ENCODE assay signal across 8 cellular contexts in the genomic region with DNA sequence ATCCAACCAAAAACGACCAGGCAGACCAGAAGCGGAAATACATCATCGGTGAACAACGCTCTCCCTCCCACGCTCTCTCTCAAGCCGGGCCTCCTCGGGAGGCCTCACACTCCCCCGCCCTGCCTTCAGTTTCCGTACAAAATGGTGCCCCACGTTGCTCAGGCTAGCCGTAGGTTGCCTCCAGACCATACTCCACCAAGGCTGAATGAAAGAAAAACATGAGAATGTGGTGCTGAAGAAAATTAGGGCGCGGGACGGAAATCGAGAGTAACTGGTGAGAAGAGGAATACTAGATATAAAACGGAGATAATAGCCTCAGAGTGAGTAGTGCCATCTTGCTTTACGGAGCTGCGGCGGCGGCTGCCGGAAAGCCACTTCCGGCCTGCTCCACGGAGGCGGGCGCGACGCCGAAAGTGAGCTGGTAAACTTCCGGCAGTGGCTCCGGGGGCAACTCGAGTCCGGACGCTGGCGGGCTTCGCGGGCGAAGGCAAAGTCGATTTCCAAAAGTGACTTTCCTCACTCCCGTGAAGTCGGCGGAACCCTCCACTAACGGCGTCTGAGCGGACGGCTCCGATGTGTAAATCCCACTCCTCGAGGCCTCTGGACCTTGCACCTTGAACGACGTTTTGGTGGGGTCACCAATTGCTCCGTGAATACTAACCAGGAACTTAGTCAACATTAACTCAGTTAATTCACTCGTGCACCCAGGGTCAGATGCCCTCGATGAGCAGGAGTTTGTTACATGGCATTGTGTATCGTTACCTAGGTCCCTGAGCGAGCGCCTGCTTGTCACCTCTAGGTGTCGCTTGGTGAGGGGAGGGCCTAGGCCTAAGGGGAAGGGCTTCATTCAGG. TPM values are rescaled to one million over a fixed set of nuclear protein-coding genes. Genes with fewer than 3 reads are reported as not detected.
A peak's percentile ranks its signal among the peaks of the same experiment; 100 is the strongest.
DNase-seq lines count a peak whose midpoint lies in the region; ATAC-seq, FAIRE-seq and TF ChIP-seq lines count a peak whose summit lies in the region.

A gene (minus strand): TSS at position 7 of the 852 bp plus-strand sequence. CDS start 980 bp downstream, outside the sequence.

- H3K4me1 Mint-ChIP-seq in activated T-helper 2 cell treated with anti-CD3 and anti-CD28 coated beads, Interferon-gamma antibody, Interleukin-2, Interleukin-4, amounts not matched to agents 10 μg/mL and 5 μg/mL and 100 μg/mL, durations not matched to agents 14 hours and 24 hours and 36 hours (ENCODE audit: low read depth) = peaks cover 37% of the 10 kb centered on the region
- H3K4me1 Mint-ChIP-seq in nephron = peaks cover 39% of the 10 kb centered on the region
- H3K4me1 Mint-ChIP-seq in stimulated activated naive CD8-positive, alpha-beta T cell treated with anti-CD3 and anti-CD28 coated beads, Interleukin-15, Interleukin-2, amounts not matched to agents 100 ng/mL and 50 ng/mL, for 24 hours (ENCODE audit: low read depth) = peaks cover 47% of the 10 kb centered on the region

- H3K27ac Mint-ChIP-seq in activated T-helper 2 cell treated with anti-CD3 and anti-CD28 coated beads, Interferon-gamma antibody, Interleukin-2, Interleukin-4, amounts not matched to agents 10 μg/mL and 5 μg/mL and 100 μg/mL, durations not matched to agents 14 hours and 24 hours and 36 hours = peak within 1 kb of the TSS; percentile 99
- peak within 1 kb of the TSS; percentile 97 to 99 (median 99) for H3K27ac Mint-ChIP-seq in nephron
- peak within 1 kb of the TSS; percentile 99 for H3K27ac Mint-ChIP-seq in stimulated activated naive CD8-positive, alpha-beta T cell treated with anti-CD3 and anti-CD28 coated beads, Interleukin-15, Interleukin-2, amounts not matched to agents 100 ng/mL and 50 ng/mL, for 24 hours

- TF ChIP-seq POLR2A in H54 (IDR thresholded peaks at IDR 0.05; ENCODE audit: low read depth, low read length) = peak; percentile 56

- peak within 1 kb of the TSS; percentile 92 for H3K4me3 Mint-ChIP-seq in activated T-helper 2 cell treated with anti-CD3 and anti-CD28 coated beads, Interferon-gamma antibody, Interleukin-2, Interleukin-4, amounts not matched to agents 10 μg/mL and 5 μg/mL and 100 μg/mL, durations not matched to agents 14 hours and 24 hours and 36 hours (ENCODE audit: low read depth)
- H3K4me3 Mint-ChIP-seq in nephron = peak within 1 kb of the TSS; percentile 90 to 97 (median 96)
- peak within 1 kb of the TSS; percentile 95 for H3K4me3 Mint-ChIP-seq in stimulated activated naive CD8-positive, alpha-beta T cell treated with anti-CD3 and anti-CD28 coated beads, Interleukin-15, Interleukin-2, amounts not matched to agents 100 ng/mL and 50 ng/mL, for 24 hours

- DNase-seq in ELR (ENCODE audit: low read depth) (peak; percentile 96), H54 (ENCODE audit: insufficient read length, low spot score) (peak; percentile 82), LoVo (ENCODE audit: low spot score) (peak; percentile 93), RWPE2 (ENCODE audit: low spot score) (peak; percentile 87), fibroblast of peridontal ligament (ENCODE audit: extremely low read depth) (peak; percentile 95)
- peak; percentile 88 for DNase-seq in activated T-helper 2 cell treated with anti-CD3 and anti-CD28 coated beads, Interferon-gamma antibody, Interleukin-2, Interleukin-4, amounts not matched to agents 10 μg/mL and 5 μg/mL and 100 μg/mL, durations not matched to agents 14 hours and 24 hours and 36 hours (ENCODE audit: low spot score)

- no peaks in the 10 kb centered on the region for H3K9me3 ChIP-seq in RWPE2 (ENCODE audit: severe bottlenecking)

- peaks cover 29% of the 10 kb centered on the region for H3K36me3 Mint-ChIP-seq in activated T-helper 2 cell treated with anti-CD3 and anti-CD28 coated beads, Interferon-gamma antibody, Interleukin-2, Interleukin-4, amounts not matched to agents 10 μg/mL and 5 μg/mL and 100 μg/mL, durations not matched to agents 14 hours and 24 hours and 36 hours (ENCODE audit: low read depth)
- H3K36me3 Mint-ChIP-seq in nephron (ENCODE audit: low read depth) = peaks cover 23% of the 10 kb centered on the region
- peaks cover 12% of the 10 kb centered on the region for H3K36me3 Mint-ChIP-seq in stimulated activated naive CD8-positive, alpha-beta T cell treated with anti-CD3 and anti-CD28 coated beads, Interleukin-15, Interleukin-2, amounts not matched to agents 100 ng/mL and 50 ng/mL, for 24 hours (ENCODE audit: low read depth)

- intact Hi-C loops in activated T-helper 2 cell treated with anti-CD3 and anti-CD28 coated beads, Interferon-gamma antibody, Interleukin-2, Interleukin-4, amounts not matched to agents 10 μg/mL and 5 μg/mL and 100 μg/mL, durations not matched to agents 14 hours and 24 hours and 36 hours (cut with micrococcal nuclease) = loop anchor here (1.0 to 5.0 kb wide), 6 partner anchors 12 to 1894 kb away; a partner anchor contains a TSS

- H3K27me3 Mint-ChIP-seq in activated T-helper 2 cell treated with anti-CD3 and anti-CD28 coated beads, Interferon-gamma antibody, Interleukin-2, Interleukin-4, amounts not matched to agents 10 μg/mL and 5 μg/mL and 100 μg/mL, durations not matched to agents 14 hours and 24 hours and 36 hours (ENCODE audit: low read depth) = no peaks in the 10 kb centered on the region
- H3K27me3 Mint-ChIP-seq in nephron (ENCODE audit: low read depth) = peaks cover 2% of the 10 kb centered on the region
- H3K27me3 Mint-ChIP-seq in stimulated activated naive CD8-positive, alpha-beta T cell treated with anti-CD3 and anti-CD28 coated beads, Interleukin-15, Interleukin-2, amounts not matched to agents 100 ng/mL and 50 ng/mL, for 24 hours = no peaks in the 10 kb centered on the region

- peaks cover 7% of the 10 kb centered on the region for H3K4me1 ChIP-seq in RWPE2 (ENCODE audit: insufficient read depth, poor library complexity, severe bottlenecking)

- H3K4me3 ChIP-seq in RWPE2 (ENCODE audit: severe bottlenecking) = peak within 1 kb of the TSS; percentile 52

- H3K27ac ChIP-seq in RWPE2 (ENCODE audit: poor library complexity, severe bottlenecking) = peak within 1 kb of the TSS; percentile 48

- no peaks in the 10 kb centered on the region for H3K27me3 ChIP-seq in RWPE2 (ENCODE audit: insufficient read depth, poor library complexity, severe bottlenecking)

- H3K9me3 Mint-ChIP-seq in activated T-helper 2 cell treated with anti-CD3 and anti-CD28 coated beads, Interferon-gamma antibody, Interleukin-2, Interleukin-4, amounts not matched to agents 10 μg/mL and 5 μg/mL and 100 μg/mL, durations not matched to agents 14 hours and 24 hours and 36 hours = no peaks in the 10 kb centered on the region
- no peaks in the 10 kb centered on the region for H3K9me3 Mint-ChIP-seq in nephron
- H3K9me3 Mint-ChIP-seq in stimulated activated naive CD8-positive, alpha-beta T cell treated with anti-CD3 and anti-CD28 coated beads, Interleukin-15, Interleukin-2, amounts not matched to agents 100 ng/mL and 50 ng/mL, for 24 hours = no peaks in the 10 kb centered on the region

- peak; percentile 62 for TF ChIP-seq CTCF in RWPE2 (IDR thresholded peaks at IDR 0.05; ENCODE audit: poor library complexity, severe bottlenecking)
- TF ChIP-seq CTCF in nephron (IDR thresholded peaks at IDR 0.05; ENCODE audit: unreplicated experiment in 3 of 3) = peak; percentile 47 to 75 (median 53)

- FAIRE-seq in H54 (lab: Jason Lieb, UNC) = no peak

- peak; percentile 95 for ATAC-seq in RWPE2 (ENCODE audit: low read depth)

- H3K36me3 ChIP-seq in RWPE2 (ENCODE audit: low read depth) = peaks cover 24% of the 10 kb centered on the region

RNA-seq across cellular contexts. Expression of the gene that starts here (rescaled TPM):
- total RNA-seq in activated T-helper 2 cell treated with anti-CD3 and anti-CD28 coated beads, Interferon-gamma antibody, Interleukin-2, Interleukin-4, amounts not matched to agents 10 μg/mL and 5 μg/mL and 100 μg/mL, durations not matched to agents 14 hours and 24 hours and 36 hours = 27.1 TPM in 2 replicates

Comparison
In these comparisons a context has a peak if more than half of its experiments do, and no peak if none do; other contexts are left out.
1. Peak in every context shown above with its lines: DNase-seq, ATAC-seq, H3K4me3 ChIP-seq and H3K27ac ChIP-seq.